10 cellular contexts compared by ENCODE assay signal in genomic region chr5:14706615-14707021, GRCh38. TPM values are rescaled to one million over a fixed set of nuclear protein-coding genes. Genes with fewer than 3 reads are reported as not detected.
DNase-seq lines count a peak whose midpoint lies in the region; ATAC-seq and TF ChIP-seq lines count a peak whose summit lies in the region.
"Had no signal": no experiment of that assay in that cellular context is flagged by ENCODE, and none has a peak within 500 bp of the region (broad histone marks: within the 10 kb centered on the region; RNA-seq: fewer than 3 reads in every experiment).

No MANE protein-coding gene starts in this region.

- H3K9me3 ChIP-seq in fibroblast of lung (ENCODE audit: control insufficient read depth, insufficient read depth, low read depth, low read length) (no peaks in the 10 kb centered on the region), BE2C (no peaks in the 10 kb centered on the region)
- H3K9me3 ChIP-seq: SJCRH30 had no signal

- H3K27me3 ChIP-seq in fibroblast of lung (ENCODE audit: control insufficient read depth, insufficient read depth, low read length) (no peaks in the 10 kb centered on the region), BE2C (no peaks in the 10 kb centered on the region)
- H3K27me3 ChIP-seq: SJCRH30 had no signal

- peak overlapping the region; percentile 21 for H3K4me2 ChIP-seq in fibroblast of lung (ENCODE audit: extremely low read depth, insufficient read depth, low read length)

- peak overlapping the region; percentile 98 for H3K27ac Mint-ChIP-seq in activated CD4-positive, alpha-beta T cell treated with anti-CD3 and anti-CD28 coated beads, Interleukin-2, amount 10 ng/mL, durations not matched to agents 7 days and 5 days

- H3K9ac ChIP-seq in fibroblast of lung (ENCODE audit: insufficient read depth, low read length) = no peak overlapping the region

- H3K27ac ChIP-seq in fibroblast of lung (ENCODE audit: insufficient read depth, low read length) = peak overlapping the region; percentile 41
- H3K27ac ChIP-seq: SJCRH30 had no signal

- H3K36me3 Mint-ChIP-seq in activated CD4-positive, alpha-beta T cell treated with anti-CD3 and anti-CD28 coated beads, Interleukin-2, amount 10 ng/mL, durations not matched to agents 7 days and 5 days (ENCODE audit: low read depth) = peaks cover 93% of the 10 kb centered on the region

- H3K4me1 Mint-ChIP-seq in activated CD4-positive, alpha-beta T cell treated with anti-CD3 and anti-CD28 coated beads, Interleukin-2, amount 10 ng/mL, durations not matched to agents 7 days and 5 days = peaks cover 79% of the 10 kb centered on the region

- H3K36me3 ChIP-seq in fibroblast of lung (ENCODE audit: control insufficient read depth, insufficient read depth, low read length) = peaks cover 8% of the 10 kb centered on the region
- H3K36me3 ChIP-seq in BE2C = peaks cover 24% of the 10 kb centered on the region
- H3K36me3 ChIP-seq: SJCRH30 had no signal

- no peak for ATAC-seq in GM18907 (IDR thresholded peaks at IDR 0.05; ENCODE audit: unreplicated experiment)
- ATAC-seq: HCT116 had no signal

- peaks cover 4% of the 10 kb centered on the region for H3K4me1 ChIP-seq in fibroblast of lung (ENCODE audit: control insufficient read depth, extremely low read depth, insufficient read depth, low read length)
- peaks cover 6% of the 10 kb centered on the region for H3K4me1 ChIP-seq in BE2C
- H3K4me1 ChIP-seq: SJCRH30 had no signal

- no peaks in the 10 kb centered on the region for H4K20me1 ChIP-seq in fibroblast of lung (ENCODE audit: control insufficient read depth, extremely low read depth, insufficient read depth, low read length)

- H2AFZ ChIP-seq in fibroblast of lung (ENCODE audit: low read length) = peak overlapping the region; percentile 43

- peak overlapping the region; percentile 70 for H3K4me3 Mint-ChIP-seq in activated CD4-positive, alpha-beta T cell treated with anti-CD3 and anti-CD28 coated beads, Interleukin-2, amount 10 ng/mL, durations not matched to agents 7 days and 5 days

- H3K79me2 ChIP-seq in fibroblast of lung (ENCODE audit: control insufficient read depth, insufficient read depth, low read length) = no peaks in the 10 kb centered on the region

- DNase-seq in activated CD8-positive, alpha-beta memory T cell treated with anti-CD3 and anti-CD28 coated beads for 24 hours = peak; percentile 64
- DNase-seq in activated CD8-positive, alpha-beta memory T cell treated with anti-CD3 and anti-CD28 coated beads, Interleukin-2, amount 50 U/mL, for 4 hours = no peak
- DNase-seq in activated CD4-positive, alpha-beta T cell treated with anti-CD3 and anti-CD28 coated beads, Interleukin-2, amount 10 ng/mL, durations not matched to agents 7 days and 5 days = peak; percentile 67
- DNase-seq in fibroblast of lung (ENCODE audit: low read depth in 2 of 2) (peak; percentile 62 to 72), superior temporal gyrus (ENCODE audit: extremely low spot score) (peak; percentile 59), NCI-H2171 treated with DMSO at 0.1 percent for 48 hours (lab: John Stamatoyannopoulos, UW) (no peak), BE2C (no peak)
- DNase-seq: SJCRH30 had no signal

- TF ChIP-seq CTCF in fibroblast of lung (conservative IDR thresholded peaks at IDR 0.05 in 1 of 2, IDR thresholded peaks at IDR 0.05 in 1 of 2; ENCODE audit: low read depth in 1 of 2, low read length in 2 of 2) (no peak), BE2C (IDR thresholded peaks at IDR 0.05; ENCODE audit: low read depth, low read length) (no peak)

- H3K27me3 Mint-ChIP-seq in activated CD4-positive, alpha-beta T cell treated with anti-CD3 and anti-CD28 coated beads, Interleukin-2, amount 10 ng/mL, durations not matched to agents 7 days and 5 days = no peaks in the 10 kb centered on the region

- POLR2A ChIA-PET in activated CD4-positive, alpha-beta T cell treated with anti-CD3 and anti-CD28 coated beads, Interleukin-2, amount 10 ng/mL, durations not matched to agents 7 days and 5 days (lab: Charles Lee) = interaction anchor here (1.1 kb wide), 1 partner anchor 21 kb away, joined by 3 read pairs; no protein-coding TSS in a partner anchor

- H3K9me3 Mint-ChIP-seq in activated CD4-positive, alpha-beta T cell treated with anti-CD3 and anti-CD28 coated beads, Interleukin-2, amount 10 ng/mL, durations not matched to agents 7 days and 5 days = no peaks in the 10 kb centered on the region

- H3K4me3 ChIP-seq in fibroblast of lung (replicated peaks in 1 of 4; ENCODE audit: control extremely low read depth in 1 of 4, insufficient read depth in 1 of 4, low read depth in 3 of 4, low read length in 4 of 4) (no peak overlapping the region), BE2C (ENCODE audit: low read depth, low read length) (no peak overlapping the region)
- H3K4me3 ChIP-seq: SJCRH30 had no signal

- CTCF ChIA-PET in activated CD4-positive, alpha-beta T cell treated with anti-CD3 and anti-CD28 coated beads, Interleukin-2, amount 10 ng/mL, durations not matched to agents 7 days and 5 days (lab: Charles Lee) = interaction anchor here (0.9 to 1.5 kb wide), 8 partner anchors 11 to 295 kb away, joined by 3 to 9 read pairs (median 3); no protein-coding TSS in a partner anchor

RNA-seq across cellular contexts. Expression of gene OTULIN, which starts 42.1 kb away (rescaled TPM):
- 10 to 100 TPM; 62.5 to 63.2 TPM for total RNA-seq in activated CD4-positive, alpha-beta T cell treated with anti-CD3 and anti-CD28 coated beads, Interleukin-2, amount 10 ng/mL, durations not matched to agents 7 days and 5 days
- total RNA-seq in fibroblast of lung = 13.9 and 17.8 TPM in 2 replicates
- 9.8 and 12.2 TPM in 2 replicates for polyA plus RNA-seq in fibroblast of lung
- 8.4 and 9.2 TPM in 2 replicates for polyA plus RNA-seq in fibroblast of lung (2012)
- 10.4 and 19.1 TPM in 2 replicates for polyA minus RNA-seq in fibroblast of lung (ENCODE audit: low replicate concordance)
- 14.1 TPM for polyA plus RNA-seq in BE2C (2012; ENCODE audit: insufficient read depth, insufficient read length, low read depth)

Comparison
In these comparisons a context has a peak if more than half of its experiments do, and no peak if none do; other contexts are left out.
1. DNase-seq: peak in activated CD8-positive, alpha-beta memory T cell treated with anti-CD3 and anti-CD28 coated beads for 24 hours (single experiment), activated CD4-positive, alpha-beta T cell treated with anti-CD3 and anti-CD28 coated beads, Interleukin-2, amount 10 ng/mL, durations not matched to agents 7 days and 5 days (single experiment), fibroblast of lung (2 of 2) and superior temporal gyrus (single experiment); none in activated CD8-positive, alpha-beta memory T cell treated with anti-CD3 and anti-CD28 coated beads, Interleukin-2, amount 50 U/mL, for 4 hours (single experiment), NCI-H2171 treated with DMSO at 0.1 percent for 48 hours (single experiment) and BE2C (single experiment).